Comparison of ENCODE assay signal across 2 cellular contexts in the genomic region with DNA sequence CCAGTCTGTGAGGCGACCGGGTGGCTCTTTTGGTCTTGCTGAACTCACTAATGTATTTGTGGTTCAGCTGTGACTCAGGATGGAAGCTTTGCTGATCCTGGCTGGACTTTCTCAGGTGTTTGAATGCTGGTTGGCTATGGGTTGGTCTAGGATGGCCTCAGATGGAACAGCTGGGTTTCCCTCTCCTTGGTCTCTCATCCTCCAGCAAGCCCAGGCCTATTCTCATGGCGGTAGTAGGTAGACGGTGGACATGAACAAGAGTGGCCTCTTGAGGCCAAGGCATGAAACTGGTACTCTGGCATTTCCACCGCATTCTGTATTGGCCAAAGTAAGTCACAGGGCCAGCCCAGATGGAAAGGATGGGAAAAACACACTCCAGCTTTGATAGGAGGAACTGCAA.
A peak's percentile ranks its signal among the peaks of the same experiment; 100 is the strongest.
TF ChIP-seq lines count a peak whose summit lies in the region.

No MANE protein-coding gene starts in this region.

TF ChIP-seq in HCT116, 20 proteins besides CTCF, POLR2A, EP300 and RAD21:
- TF ChIP-seq, protein P1, sequence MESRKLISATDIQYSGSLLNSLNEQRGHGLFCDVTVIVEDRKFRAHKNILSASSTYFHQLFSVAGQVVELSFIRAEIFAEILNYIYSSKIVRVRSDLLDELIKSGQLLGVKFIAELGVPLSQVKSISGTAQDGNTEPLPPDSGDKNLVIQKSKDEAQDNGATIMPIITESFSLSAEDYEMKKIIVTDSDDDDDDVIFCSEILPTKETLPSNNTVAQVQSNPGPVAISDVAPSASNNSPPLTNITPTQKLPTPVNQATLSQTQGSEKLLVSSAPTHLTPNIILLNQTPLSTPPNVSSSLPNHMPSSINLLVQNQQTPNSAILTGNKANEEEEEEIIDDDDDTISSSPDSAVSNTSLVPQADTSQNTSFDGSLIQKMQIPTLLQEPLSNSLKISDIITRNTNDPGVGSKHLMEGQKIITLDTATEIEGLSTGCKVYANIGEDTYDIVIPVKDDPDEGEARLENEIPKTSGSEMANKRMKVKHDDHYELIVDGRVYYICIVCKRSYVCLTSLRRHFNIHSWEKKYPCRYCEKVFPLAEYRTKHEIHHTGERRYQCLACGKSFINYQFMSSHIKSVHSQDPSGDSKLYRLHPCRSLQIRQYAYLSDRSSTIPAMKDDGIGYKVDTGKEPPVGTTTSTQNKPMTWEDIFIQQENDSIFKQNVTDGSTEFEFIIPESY (IDR thresholded peaks at IDR 0.05; ENCODE audit: extremely low read depth, insufficient replicate concordance, low read length): no peak
- TF ChIP-seq CBX3 (IDR thresholded peaks at IDR 0.05; ENCODE audit: low read depth): peak; percentile 54; the same call in 1 of the 2 replicates
- peak; percentile 51 for TF ChIP-seq YY1 (IDR thresholded peaks at IDR 0.05; ENCODE audit: extremely low read depth, insufficient replicate concordance, low read depth, low read length)
TF ChIP-seq in HCT116: peak in this region for 2.

TF ChIP-seq in SK-N-SH treated with all-trans-retinoic acid at 6 μM for 48 hours, 23 proteins besides CTCF, POLR2A, EP300 and RAD21 (continued from another document):
- TF ChIP-seq, protein P2, sequence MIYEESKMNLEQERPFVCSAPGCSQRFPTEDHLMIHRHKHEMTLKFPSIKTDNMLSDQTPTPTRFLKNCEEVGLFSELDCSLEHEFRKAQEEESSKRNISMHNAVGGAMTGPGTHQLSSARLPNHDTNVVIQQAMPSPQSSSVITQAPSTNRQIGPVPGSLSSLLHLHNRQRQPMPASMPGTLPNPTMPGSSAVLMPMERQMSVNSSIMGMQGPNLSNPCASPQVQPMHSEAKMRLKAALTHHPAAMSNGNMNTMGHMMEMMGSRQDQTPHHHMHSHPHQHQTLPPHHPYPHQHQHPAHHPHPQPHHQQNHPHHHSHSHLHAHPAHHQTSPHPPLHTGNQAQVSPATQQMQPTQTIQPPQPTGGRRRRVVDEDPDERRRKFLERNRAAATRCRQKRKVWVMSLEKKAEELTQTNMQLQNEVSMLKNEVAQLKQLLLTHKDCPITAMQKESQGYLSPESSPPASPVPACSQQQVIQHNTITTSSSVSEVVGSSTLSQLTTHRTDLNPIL (CRISPR knock-in tag; IDR thresholded peaks at IDR 0.05; ENCODE audit: low read depth): no peak
- TF ChIP-seq SNAI2 (CRISPR knock-in tag; IDR thresholded peaks at IDR 0.05) (no peak), ESRRG (CRISPR knock-in tag; IDR thresholded peaks at IDR 0.05) (no peak), TCF4 (CRISPR knock-in tag; IDR thresholded peaks at IDR 0.05; ENCODE audit: borderline replicate concordance) (no peak)
